ENCODE assay signal across 1 cellular context in the genomic region with DNA sequence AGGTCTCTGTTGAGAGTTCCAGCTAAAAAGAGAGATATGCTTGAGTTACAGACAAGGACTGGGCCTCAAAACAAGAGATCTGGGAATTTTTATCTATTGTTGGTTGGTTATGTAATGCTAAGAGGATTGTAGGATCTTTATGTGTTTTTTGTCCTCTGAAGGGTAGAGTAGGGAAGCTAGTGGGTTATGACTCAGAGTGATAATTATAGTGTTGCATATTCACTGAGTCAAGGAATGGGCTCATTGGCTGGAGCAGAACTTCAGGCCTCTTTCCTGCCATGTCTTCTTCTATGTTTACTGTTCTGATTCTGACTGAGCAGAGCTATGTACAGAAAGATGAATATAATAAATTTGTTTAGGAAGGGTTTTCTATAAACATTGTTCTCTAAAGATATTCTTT.
TF ChIP-seq lines count a peak whose summit lies in the region.

No MANE protein-coding gene starts in this region.

TF ChIP-seq in endothelial cell of umbilical vein, 7 proteins besides CTCF, POLR2A, EP300 and RAD21:
- TF ChIP-seq EZH2 (IDR thresholded peaks at IDR 0.05; ENCODE audit: borderline replicate concordance, low read depth, low read length, severe bottlenecking): no peak
- no peak for TF ChIP-seq JUN (IDR thresholded peaks at IDR 0.05; ENCODE audit: borderline replicate concordance, insufficient read depth, insufficient read length, low read depth)
- no peak for TF ChIP-seq MYC (IDR thresholded peaks at IDR 0.05; ENCODE audit: low read depth, low read length)
- no peak for TF ChIP-seq POLR2AphosphoS5 (IDR thresholded peaks at IDR 0.05; ENCODE audit: insufficient read depth, low read depth, low read length)
- no peak for TF ChIP-seq GATA2 (IDR thresholded peaks at IDR 0.05; ENCODE audit: insufficient read depth, insufficient read length, low read depth, low read length)
- TF ChIP-seq, protein P1, sequence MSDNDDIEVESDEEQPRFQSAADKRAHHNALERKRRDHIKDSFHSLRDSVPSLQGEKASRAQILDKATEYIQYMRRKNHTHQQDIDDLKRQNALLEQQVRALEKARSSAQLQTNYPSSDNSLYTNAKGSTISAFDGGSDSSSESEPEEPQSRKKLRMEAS (IDR thresholded peaks at IDR 0.05; ENCODE audit: insufficient read depth, insufficient read length): no peak
- TF ChIP-seq FOS (IDR thresholded peaks at IDR 0.05; ENCODE audit: borderline replicate concordance, insufficient read depth, low read length): no peak
